12 cellular contexts compared by ENCODE assay signal in genomic region chr2:143955416-143956075, GRCh38.
DNase-seq lines count a peak whose midpoint lies in the region; ATAC-seq and FAIRE-seq lines count a peak whose summit lies in the region.
"Had no signal": no experiment of that assay in that cellular context is flagged by ENCODE, and none has a peak within 500 bp of the region (broad histone marks: within the 10 kb centered on the region; RNA-seq: fewer than 3 reads in every experiment).

No MANE protein-coding gene starts in this region.

- peak; percentile 60 for FAIRE-seq in endometrium (lab: Jason Lieb, UNC)

- ATAC-seq in HG02678 (IDR thresholded peaks at IDR 0.05; ENCODE audit: unreplicated experiment) (no peak), GM18517 (IDR thresholded peaks at IDR 0.05; ENCODE audit: unreplicated experiment) (no peak)
- ATAC-seq: activated CD4-positive, alpha-beta T cell treated with anti-CD3 and anti-CD28 coated beads for 36 hours; left lobe of liver had no signal

- intact Hi-C loops in posterior cingulate gyrus (cut with DNase I) = no loop called here

- peak; percentile 65 for DNase-seq in GM03348 (ENCODE audit: low spot score)
- DNase-seq in NCI-H69 (lab: John Stamatoyannopoulos, UW) = peak; percentile 74
- DNase-seq in non-pigmented ciliary epithelial cell (ENCODE audit: low read depth) = peak; percentile 60
- no peak for DNase-seq in posterior cingulate gyrus
- DNase-seq in NAMALWA (ENCODE audit: low spot score) = no peak
- DNase-seq: activated CD4-positive, alpha-beta T cell treated with anti-CD3 and anti-CD28 coated beads for 36 hours; H7; NCI-H526 treated with DMSO at 0.1 percent for 48 hours had no signal

Comparison
In these comparisons a context has a peak if more than half of its experiments do, and no peak if none do; other contexts are left out.
1. DNase-seq: peak in GM03348 (single experiment), NCI-H69 (single experiment) and non-pigmented ciliary epithelial cell (single experiment); none in posterior cingulate gyrus (0 of 10) and NAMALWA (single experiment).